14 cellular contexts compared by ENCODE assay signal in genomic region chr20:25285856-25286798, GRCh38. TPM values are rescaled to one million over a fixed set of nuclear protein-coding genes. Genes with fewer than 3 reads are reported as not detected.
DNase-seq lines count a peak whose midpoint lies in the region; ATAC-seq, FAIRE-seq and TF ChIP-seq lines count a peak whose summit lies in the region.
"Had no signal": no experiment of that assay in that cellular context is flagged by ENCODE, and none has a peak within 500 bp of the region (broad histone marks: within the 10 kb centered on the region; RNA-seq: fewer than 3 reads in every experiment).

No MANE protein-coding gene starts in this region.

- DNase-seq in activated gamma-delta T cell treated with Interleukin-2 at 50 U/mL for 16 hours (peak; percentile 1), activated gamma-delta T cell (lab: John Stamatoyannopoulos, UW) (no peak), bronchial epithelial cell (ENCODE audit: low read depth) (no peak), left lung (peak; percentile 25 to 61), tibial artery (peak; percentile 8 to 60), NCI-H1048 (lab: John Stamatoyannopoulos, UW) (no peak), AML-193 (lab: John Stamatoyannopoulos, UW) (no peak), GM20000 (ENCODE audit: low spot score) (no peak)
- DNase-seq: activated CD8-positive, alpha-beta T cell treated with anti-CD3 and anti-CD28 coated beads for 36 hours; immature natural killer cell; occipital lobe had no signal

- intact Hi-C loops in left lung (cut with DNase I) (no loop called here), tibial artery (cut with DNase I; ENCODE audit: low total_unique reads) (no loop called here)

- no peak overlapping the region for H3K27ac ChIP-seq in left lung
- no peak overlapping the region for H3K27ac ChIP-seq in tibial artery
- H3K27ac ChIP-seq: epithelial cell of prostate, SJCRH30 had no signal

- no peaks in the 10 kb centered on the region for H3K4me1 ChIP-seq in left lung
- peaks cover 0 to 6% (median 0%) of the 10 kb centered on the region in 4 donors for H3K4me1 ChIP-seq in tibial artery

- FAIRE-seq in bronchial epithelial cell (lab: Jason Lieb, UNC) = peak; percentile 95
- FAIRE-seq: GM12891 had no signal

- TF ChIP-seq CTCF in bronchial epithelial cell (IDR thresholded peaks at IDR 0.05; ENCODE audit: insufficient read depth, low read length, severe bottlenecking) (no peak), left lung (IDR thresholded peaks at IDR 0.05) (no peak), tibial artery (IDR thresholded peaks at IDR 0.05) (no peak), GM20000 (IDR thresholded peaks at IDR 0.05; ENCODE audit: extremely low read depth, missing control alignments) (no peak)

- H3K9me3 ChIP-seq in left lung = no peaks in the 10 kb centered on the region
- no peaks in the 10 kb centered on the region for H3K9me3 ChIP-seq in tibial artery
- H3K9me3 ChIP-seq: SJCRH30 had no signal

- H3K27me3 ChIP-seq in bronchial epithelial cell (ENCODE audit: control insufficient read depth, insufficient read depth, low read length) (no peaks in the 10 kb centered on the region), left lung (no peaks in the 10 kb centered on the region), tibial artery (no peaks in the 10 kb centered on the region)
- H3K27me3 ChIP-seq: SJCRH30 had no signal

- H3K4me3 ChIP-seq in bronchial epithelial cell (ENCODE audit: low read depth, low read length) (no peak overlapping the region), left lung (no peak overlapping the region), tibial artery (no peak overlapping the region)
- H3K4me3 ChIP-seq: SJCRH30 had no signal

- H3K36me3 ChIP-seq in bronchial epithelial cell (ENCODE audit: control insufficient read depth, insufficient read depth, low read length) = peaks cover 76% of the 10 kb centered on the region
- H3K36me3 ChIP-seq in left lung = peaks cover 0 to 99% of the 10 kb centered on the region in 2 donors
- H3K36me3 ChIP-seq in tibial artery = peaks cover 84 to 100% (median 98%) of the 10 kb centered on the region in 3 donors

- ATAC-seq in left lung = no peak
- ATAC-seq: activated CD8-positive, alpha-beta T cell treated with anti-CD3 and anti-CD28 coated beads for 36 hours had no signal

RNA-seq across cellular contexts. Expression of gene PYGB, which starts 38.2 kb away (rescaled TPM):
- total RNA-seq in bronchial epithelial cell = 213 and 243 TPM in 2 replicates
- 10 to 100 TPM; 78.2 to 81.3 TPM for total RNA-seq in left lung

Comparison
In these comparisons a context has a peak if more than half of its experiments do, and no peak if none do; other contexts are left out.
1. DNase-seq: peak in activated gamma-delta T cell treated with Interleukin-2 at 50 U/mL for 16 hours (single experiment), left lung (2 of 2) and tibial artery (2 of 2); none in activated gamma-delta T cell (single experiment), bronchial epithelial cell (single experiment), NCI-H1048 (single experiment), AML-193 (0 of 2) and GM20000 (single experiment).